In the genomic region with DNA sequence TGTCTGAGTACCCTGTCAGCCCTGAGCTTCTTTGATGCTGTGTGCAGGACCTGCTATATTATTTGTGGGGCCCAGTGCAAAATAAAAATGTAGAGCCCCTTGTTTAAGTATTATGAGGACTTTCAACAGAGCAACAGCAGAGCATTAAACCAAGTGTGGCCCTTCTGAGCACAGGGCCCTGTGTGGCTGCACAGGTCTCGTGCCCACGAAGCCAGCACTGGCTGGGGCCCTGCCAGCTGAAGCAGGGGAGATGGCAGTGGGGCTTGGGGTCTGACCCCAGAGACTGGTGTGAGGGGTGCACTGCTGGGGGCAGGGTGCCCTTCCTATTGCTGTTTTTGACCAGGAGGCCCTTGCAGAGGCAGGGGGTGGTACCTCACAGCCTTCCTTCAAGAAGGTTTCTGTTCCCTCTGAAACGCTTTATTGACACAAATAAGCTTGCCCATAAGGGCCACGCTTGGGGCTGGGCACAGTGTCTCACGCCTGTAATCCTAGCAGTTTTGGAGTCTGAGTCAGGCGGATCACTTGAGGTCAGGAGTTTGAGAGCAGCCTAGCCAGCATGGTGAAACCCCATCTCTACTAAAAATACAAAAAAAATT, we compare ENCODE assay signal across 12 cellular contexts. TPM values are rescaled to one million over a fixed set of nuclear protein-coding genes. Genes with fewer than 3 reads are reported as not detected.
DNase-seq lines count a peak whose midpoint lies in the region; ATAC-seq and TF ChIP-seq lines count a peak whose summit lies in the region.
"Had no signal": no experiment of that assay in that cellular context is flagged by ENCODE, and none has a peak within 500 bp of the region (broad histone marks: within the 10 kb centered on the region; RNA-seq: fewer than 3 reads in every experiment).

No MANE protein-coding gene starts in this region.

- H2AFZ ChIP-seq in IMR-90 (replicated peaks; ENCODE audit: low read length, poor library complexity) = no peak overlapping the region

- H4K91ac ChIP-seq in IMR-90 (ENCODE audit: insufficient read depth, low read depth, low read length) = no peak overlapping the region

- H3K9me3 ChIP-seq in IMR-90 (ENCODE audit: control insufficient read depth, insufficient read depth, low read length) = no peaks in the 10 kb centered on the region
- H3K9me3 ChIP-seq: prostate gland had no signal

- no peak overlapping the region for H2BK15ac ChIP-seq in IMR-90 (ENCODE audit: low read depth, low read length)

- H4K20me1 ChIP-seq in IMR-90 (ENCODE audit: insufficient read depth, low read length) = no peaks in the 10 kb centered on the region

- H2BK20ac ChIP-seq in IMR-90 (ENCODE audit: low read depth, low read length) = no peak overlapping the region

- no peak overlapping the region for H2AK5ac ChIP-seq in IMR-90 (ENCODE audit: low read depth, low read length)

- no peak overlapping the region for H3K4me2 ChIP-seq in IMR-90 (ENCODE audit: low read depth, low read length)

- no peak overlapping the region for H3K9ac ChIP-seq in IMR-90 (ENCODE audit: low read depth, low read length)

- no peaks in the 10 kb centered on the region for H3K9me3 Mint-ChIP-seq in activated naive CD8-positive, alpha-beta T cell treated with anti-CD3 and anti-CD28 coated beads for 36 hours

- peaks cover 5% of the 10 kb centered on the region; the same call in 1 of the 2 replicates for H3K9me1 ChIP-seq in IMR-90 (ENCODE audit: insufficient read depth, low read length)

- H3K14ac ChIP-seq in IMR-90 (replicated peaks; ENCODE audit: low read depth, low read length) = no peak overlapping the region

- H3K27ac ChIP-seq in IMR-90 (ENCODE audit: insufficient read depth, low read length) = no peak overlapping the region
- H3K27ac ChIP-seq: prostate gland had no signal

- H3K4me1 Mint-ChIP-seq in activated naive CD8-positive, alpha-beta T cell treated with anti-CD3 and anti-CD28 coated beads for 36 hours = peaks cover 78% of the 10 kb centered on the region

- CTCF ChIA-PET in IMR-90 (lab: Yijun Ruan, JAX) = interaction anchor here (0.7 to 0.8 kb wide), 2 partner anchors 74 kb away, joined by 3 to 4 read pairs; no protein-coding TSS in a partner anchor

- TF ChIP-seq POLR2A in IMR-90 (IDR thresholded peaks at IDR 0.05; ENCODE audit: low read depth, low read length) = no peak

- peak; percentile 52 for ATAC-seq in IMR-90 (ENCODE audit: low read depth)
- ATAC-seq in HG03097 (IDR thresholded peaks at IDR 0.05; ENCODE audit: low FRiP score, unreplicated experiment) = no peak
- ATAC-seq in HG02884 (IDR thresholded peaks at IDR 0.05; ENCODE audit: unreplicated experiment) = no peak

- POLR2A ChIA-PET in IMR-90 (lab: Charles Lee; ENCODE audit: unreplicated experiment) = interaction anchor here (0.6 kb wide), 1 partner anchor 66 kb away, joined by 4 read pairs; no protein-coding TSS in a partner anchor

- H3K27me3 Mint-ChIP-seq in activated naive CD8-positive, alpha-beta T cell treated with anti-CD3 and anti-CD28 coated beads for 36 hours = no peaks in the 10 kb centered on the region

- no peak overlapping the region for H4K5ac ChIP-seq in IMR-90 (ENCODE audit: low read depth, low read length)

- no peak overlapping the region for H4K8ac ChIP-seq in IMR-90 (ENCODE audit: low read depth in 2 of 2, low read length in 2 of 2)

- peaks cover 11% of the 10 kb centered on the region for H3K4me1 ChIP-seq in IMR-90 (ENCODE audit: control insufficient read depth, insufficient read depth, low read length)

- no peak overlapping the region for H2AK9ac ChIP-seq in IMR-90 (replicated peaks; ENCODE audit: low read depth, low read length, poor library complexity)

- in situ Hi-C loops in IMR-90 (cut with MboI; ENCODE audit: low sequenced_read_pairs) = no loop called here

- no peak for TF ChIP-seq RAD21 in IMR-90 (IDR thresholded peaks at IDR 0.05; ENCODE audit: low read length)

- H3K27me3 ChIP-seq in IMR-90 (ENCODE audit: control insufficient read depth, insufficient read depth, low read length) = peaks cover 14% of the 10 kb centered on the region; the same call in 1 of the 2 replicates

- no peak overlapping the region for H3K4ac ChIP-seq in IMR-90 (ENCODE audit: low read depth, low read length)

- no peak overlapping the region for H3K56ac ChIP-seq in IMR-90 (ENCODE audit: extremely low read depth, insufficient read depth, low read length)

- H2BK5ac ChIP-seq in IMR-90 (ENCODE audit: low read depth, low read length, poor library complexity, severe bottlenecking) = no peak overlapping the region

- H3K27ac Mint-ChIP-seq in activated naive CD8-positive, alpha-beta T cell treated with anti-CD3 and anti-CD28 coated beads for 36 hours = peak overlapping the region; percentile 45

- no peak overlapping the region for H3K4me3 Mint-ChIP-seq in activated naive CD8-positive, alpha-beta T cell treated with anti-CD3 and anti-CD28 coated beads for 36 hours
- H3K4me3 Mint-ChIP-seq: CD4-positive, alpha-beta memory T cell had no signal

- no CpG with 5 or more reads among the region's 6 CpGs for WGBS in IMR-90 (ENCODE audit: extremely low coverage in 2 of 2, insufficient read length in 1 of 2), 2 experiments

- H3K36me3 ChIP-seq in IMR-90 (ENCODE audit: control insufficient read depth, insufficient read depth, low read length) = no peaks in the 10 kb centered on the region
- H3K36me3 ChIP-seq: prostate gland had no signal

- intact Hi-C loops in IMR-90 (cut with micrococcal nuclease) = no loop called here

- TF ChIP-seq CTCF in IMR-90 (conservative IDR thresholded peaks at IDR 0.05; ENCODE audit: low read depth, low read length) = no peak

- no peaks in the 10 kb centered on the region for H3K36me3 Mint-ChIP-seq in activated naive CD8-positive, alpha-beta T cell treated with anti-CD3 and anti-CD28 coated beads for 36 hours
- H3K36me3 Mint-ChIP-seq: CD4-positive, alpha-beta memory T cell had no signal

- dilution Hi-C loops in IMR-90 (cut with HindIII; ENCODE audit: low sequenced_read_pairs, unreplicated experiment) = no loop called here

- no peak overlapping the region for H2BK120ac ChIP-seq in IMR-90 (ENCODE audit: low read depth, low read length)

- no TSS peak for BruUV-seq in IMR-90 (replicated peaks; lab: Mats Ljungman, UMichigan)

- DNase-seq in Daoy (ENCODE audit: low read depth) = peak; percentile 72
- peak; percentile 62 for DNase-seq in IMR-90
- no peak for DNase-seq in activated naive CD8-positive, alpha-beta T cell treated with anti-CD3 and anti-CD28 coated beads for 36 hours
- DNase-seq in myocyte (ENCODE audit: low read depth) = peak; percentile 67
- DNase-seq in GM03348 (ENCODE audit: low spot score) = no peak
- no peak for DNase-seq in SKM-1 (lab: John Stamatoyannopoulos, UW; ENCODE audit: unreplicated experiment)
- DNase-seq: activated CD4-positive, CD25-positive, alpha-beta regulatory T cell; kidney glomerular epithelial cell had no signal

- no peaks in the 10 kb centered on the region for H3K79me1 ChIP-seq in IMR-90 (ENCODE audit: low read depth in 1 of 2, low read length in 2 of 2)

- H3K4me3 ChIP-seq in IMR-90 (ENCODE audit: insufficient read depth, low read depth, low read length) = no peak overlapping the region
- H3K4me3 ChIP-seq: prostate gland had no signal

- H3K23ac ChIP-seq in IMR-90 (ENCODE audit: low read depth, low read length) = no peak overlapping the region

- H3K18ac ChIP-seq in IMR-90 (ENCODE audit: low read depth, low read length) = no peak overlapping the region

TF ChIP-seq in IMR-90, 13 proteins besides CTCF, POLR2A, EP300 and RAD21 (continues in another document):
- no peak for TF ChIP-seq CEBPB (IDR thresholded peaks at IDR 0.05; ENCODE audit: low read depth, low read length)
- TF ChIP-seq NFE2L2 (IDR thresholded peaks at IDR 0.05; ENCODE audit: low read depth, low read length) = no peak
- TF ChIP-seq MXI1 (IDR thresholded peaks at IDR 0.05; ENCODE audit: borderline replicate concordance, low read depth, low read length) = no peak
- TF ChIP-seq, protein P1, sequence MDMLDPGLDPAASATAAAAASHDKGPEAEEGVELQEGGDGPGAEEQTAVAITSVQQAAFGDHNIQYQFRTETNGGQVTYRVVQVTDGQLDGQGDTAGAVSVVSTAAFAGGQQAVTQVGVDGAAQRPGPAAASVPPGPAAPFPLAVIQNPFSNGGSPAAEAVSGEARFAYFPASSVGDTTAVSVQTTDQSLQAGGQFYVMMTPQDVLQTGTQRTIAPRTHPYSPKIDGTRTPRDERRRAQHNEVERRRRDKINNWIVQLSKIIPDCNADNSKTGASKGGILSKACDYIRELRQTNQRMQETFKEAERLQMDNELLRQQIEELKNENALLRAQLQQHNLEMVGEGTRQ (IDR thresholded peaks at IDR 0.05; ENCODE audit: low read depth, low read length) = no peak
- TF ChIP-seq RFX5 (IDR thresholded peaks at IDR 0.05; ENCODE audit: low read depth, low read length) = no peak

RNA-seq across cellular contexts. Expression of a gene that starts 2.2 kb away (rescaled TPM):
- total RNA-seq in Daoy (2014; rRNA removed; shearing (Covaris generic)) = 0.29 and 0.68 TPM in 2 replicates
- 0.18 and 0.28 TPM in 2 replicates for total RNA-seq in IMR-90 (2012; rRNA removed)
- 0.86 and 1.4 TPM in 2 replicates for polyA plus RNA-seq in IMR-90 (2012; rRNA removed)
- polyA plus RNA-seq in IMR-90 (2012; cell fraction: cytosol; rRNA removed) = 0.15 and 0.41 TPM in 2 replicates
- 10.3 and 13.3 TPM in 2 replicates for polyA plus RNA-seq in IMR-90 (2012; cell fraction: nucleus; rRNA removed; ENCODE audit: low replicate concordance)
- total RNA-seq in activated naive CD8-positive, alpha-beta T cell treated with anti-CD3 and anti-CD28 coated beads for 36 hours = 10 to 100 TPM; 13.2 to 16.1 TPM
- total RNA-seq in myocyte = 1.0 and 1.6 TPM in 2 replicates
- polyA plus RNA-seq in myocyte (2012) = 1.1 TPM

RNA-seq across cellular contexts. Expression of a gene that starts 36.7 kb away (rescaled TPM):
- total RNA-seq in Daoy (2014; rRNA removed; shearing (Covaris generic)) = 708 and 737 TPM in 2 replicates
- 753 and 755 TPM in 2 replicates for total RNA-seq in IMR-90 (2012; rRNA removed)
- 563 and 927 TPM in 2 replicates for polyA plus RNA-seq in IMR-90 (2012; rRNA removed)
- polyA plus RNA-seq in IMR-90 (2012; cell fraction: cytosol; rRNA removed) = 602 and 638 TPM in 2 replicates
- 1,137 and 1,144 TPM in 2 replicates for polyA plus RNA-seq in IMR-90 (2012; cell fraction: nucleus; rRNA removed; ENCODE audit: low replicate concordance)
- total RNA-seq in activated naive CD8-positive, alpha-beta T cell treated with anti-CD3 and anti-CD28 coated beads for 36 hours = 10 to 100 TPM; 32.3 to 37.8 TPM
- 1,328 and 1,573 TPM in 2 replicates for total RNA-seq in myocyte
- 603 TPM for polyA plus RNA-seq in myocyte (2012)

RNA-seq across cellular contexts. Expression of a gene that starts 42.7 kb away (rescaled TPM):
- 14.0 and 15.1 TPM in 2 replicates for total RNA-seq in Daoy (2014; rRNA removed; shearing (Covaris generic))
- total RNA-seq in IMR-90 (2012; rRNA removed) (12.7 and 12.8 TPM in 2 replicates), myocyte (12.5 and 15.9 TPM in 2 replicates)
- 19.7 and 20.2 TPM in 2 replicates for polyA plus RNA-seq in IMR-90 (2012; rRNA removed)
- polyA plus RNA-seq in IMR-90 (2012; cell fraction: cytosol; rRNA removed) = 10.9 and 12.2 TPM in 2 replicates
- polyA plus RNA-seq in IMR-90 (2012; cell fraction: nucleus; rRNA removed; ENCODE audit: low replicate concordance) = 12.2 and 20.8 TPM in 2 replicates
- total RNA-seq in activated naive CD8-positive, alpha-beta T cell treated with anti-CD3 and anti-CD28 coated beads for 36 hours = 10 to 100 TPM; 55.0 to 60.7 TPM
- 18.8 TPM for polyA plus RNA-seq in myocyte (2012)

Comparison
In these comparisons a context has a peak if more than half of its experiments do, and no peak if none do; other contexts are left out.
1. DNase-seq: peak in Daoy (single experiment), IMR-90 (single experiment) and myocyte (single experiment); none in activated naive CD8-positive, alpha-beta T cell treated with anti-CD3 and anti-CD28 coated beads for 36 hours (single experiment), GM03348 (single experiment) and SKM-1 (single experiment).
2. RNA of a gene that starts 36.7 kb away (total RNA-seq): 1,328 to 1,573 TPM in myocyte, 753 to 755 TPM in IMR-90 and 708 to 737 TPM in Daoy; 32.3 to 37.8 TPM in activated naive CD8-positive, alpha-beta T cell treated with anti-CD3 and anti-CD28 coated beads for 36 hours; every median in the first group is over 10 times any median in the second.